9 cellular contexts compared by ENCODE assay signal in the genomic region with DNA sequence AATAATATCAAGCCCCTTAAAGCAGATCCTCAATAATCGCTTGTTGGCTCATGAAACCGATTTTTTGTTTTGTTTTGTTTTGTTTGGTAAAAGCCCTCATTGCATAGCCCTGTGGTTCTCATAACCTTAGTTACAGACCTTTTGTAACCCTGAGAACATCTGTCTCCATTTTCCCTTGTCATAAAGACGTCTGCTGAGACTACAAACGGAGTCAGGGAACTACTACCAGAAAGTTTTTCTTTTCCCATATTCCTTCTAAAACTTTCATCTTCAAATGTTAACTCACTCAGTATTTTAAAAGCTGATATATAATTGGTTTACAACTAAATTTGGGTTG. TPM values are rescaled to one million over a fixed set of nuclear protein-coding genes. Genes with fewer than 3 reads are reported as not detected.
DNase-seq lines count a peak whose midpoint lies in the region; ATAC-seq, FAIRE-seq and TF ChIP-seq lines count a peak whose summit lies in the region.
"Had no signal": no experiment of that assay in that cellular context is flagged by ENCODE, and none has a peak within 500 bp of the region (broad histone marks: within the 10 kb centered on the region; RNA-seq: fewer than 3 reads in every experiment).

No MANE protein-coding gene starts in this region.

- POLR2A ChIA-PET in K562 (lab: Yijun Ruan, JAX) = interaction anchor here (0.7 to 6.2 kb wide), 16 partner anchors 8 to 274 kb away, joined by 3 to 84 read pairs (median 8); a partner anchor contains a TSS

- intact Hi-C loops in K562 (cut with micrococcal nuclease) = loop anchor here (2.0 to 5.0 kb wide), 3 partner anchors 21 to 276 kb away; a partner anchor contains a TSS
- intact Hi-C loops in aorta (cut with DNase I) = loop anchor here (2.0 to 10.0 kb wide), 4 partner anchors 41 to 276 kb away; a partner anchor contains a TSS

- peaks cover 9% of the 10 kb centered on the region for H3K27me3 Mint-ChIP-seq in neural progenitor cell (ENCODE audit: insufficient read depth, low read depth)

- FAIRE-seq in K562 (lab: Jason Lieb, UNC) = peak; percentile 69

- peaks cover 7% of the 10 kb centered on the region for H3K36me3 Mint-ChIP-seq in neural progenitor cell

- WGBS in K562 (ENCODE audit: insufficient coverage, low coverage, missing lambda C conversion rate) = 5% methylated on average over 4 of the region's 4 CpGs
- 67 to 77% methylated on average over 4 of the region's 4 CpGs for WGBS in aorta, 2 donors

- peaks cover 61% of the 10 kb centered on the region for H3K79me2 ChIP-seq in K562 (ENCODE audit: control insufficient read depth, insufficient read depth, low read length)
- H3K79me2 ChIP-seq in neural progenitor cell (ENCODE audit: low read depth) = peaks cover 36% of the 10 kb centered on the region

- in situ Hi-C loops in K562 (cut with MboI) = no loop called here

- no peak for TF ChIP-seq POLR2A in K562 (conservative IDR thresholded peaks at IDR 0.05)

- H3K9me3 ChIP-seq in MG63 (no peaks in the 10 kb centered on the region), K562 (replicated peaks; ENCODE audit: control insufficient read depth, insufficient read depth, low read depth, low read length) (no peaks in the 10 kb centered on the region), neural progenitor cell (ENCODE audit: low read depth) (no peaks in the 10 kb centered on the region), aorta (ENCODE audit: control insufficient read depth, low read length) (no peaks in the 10 kb centered on the region)
- H3K9me3 ChIP-seq: testis had no signal

- peaks cover 40% of the 10 kb centered on the region for H3K4me1 Mint-ChIP-seq in neural progenitor cell

- H2AFZ ChIP-seq in K562 (ENCODE audit: low read depth, low read length) (peak overlapping the region; percentile 80; the same call in 1 of the 2 replicates), neural progenitor cell (replicated peaks) (no peak overlapping the region)

- CTCF ChIA-PET in K562 (lab: Yijun Ruan, JAX; ENCODE audit: low intra/inter-chr PET ratio) = interaction anchor here (1.4 kb wide), 1 partner anchor 58 kb away, joined by 6 read pairs; no protein-coding TSS in a partner anchor

- H3K27me3 ChIP-seq in MG63 (no peaks in the 10 kb centered on the region), K562 (ENCODE audit: control insufficient read depth in 2 of 2, insufficient read depth in 2 of 2, low read length in 2 of 2) (no peaks in the 10 kb centered on the region), neural progenitor cell (peaks cover 85% of the 10 kb centered on the region), aorta (ENCODE audit: control insufficient read depth in 1 of 2, insufficient read depth in 2 of 2, low read length in 1 of 2) (no peaks in the 10 kb centered on the region)
- H3K27me3 ChIP-seq: testis had no signal

- DNase-seq in DMS 273 (lab: John Stamatoyannopoulos, UW; ENCODE audit: unreplicated experiment) (peak; percentile 70), MG63 (no peak), K562 (ENCODE audit: extremely low read depth in 1 of 4, low spot score in 3 of 4) (peak in 1 of 4 experiments; percentile 56), neural progenitor cell (ENCODE audit: low spot score) (no peak), aorta (no peak), DMS114 treated with DMSO at 0.1 percent for 48 hours (lab: John Stamatoyannopoulos, UW; ENCODE audit: unreplicated experiment) (no peak), NCI-H345 treated with DMSO at 0.1 percent for 48 hours (lab: John Stamatoyannopoulos, UW; ENCODE audit: unreplicated experiment) (no peak)
- DNase-seq: testis had no signal

- peak overlapping the region; percentile 36 for H3K27ac Mint-ChIP-seq in neural progenitor cell

- H3F3A ChIP-seq in neural progenitor cell (ENCODE audit: low read depth) = peaks cover 18% of the 10 kb centered on the region

- no peak for TF ChIP-seq EP300 in K562 (IDR thresholded peaks at IDR 0.05; ENCODE audit: low read length)

- H4K20me1 ChIP-seq in K562 (replicated peaks; ENCODE audit: control insufficient read depth, insufficient read depth, low read length) (peaks cover 5% of the 10 kb centered on the region; the same call in 1 of the 2 replicates), neural progenitor cell (ENCODE audit: low read depth) (peaks cover 30% of the 10 kb centered on the region)

- H3K4me3 Mint-ChIP-seq in neural progenitor cell = peak overlapping the region; percentile 85

- H3K4me3 ChIP-seq in MG63 = peak overlapping the region; percentile 98; the same call in 1 of the 2 replicates
- H3K4me3 ChIP-seq in K562 = peak overlapping the region; percentile 89; the same call in 1 of the 2 replicates
- H3K4me3 ChIP-seq in neural progenitor cell = peak overlapping the region; percentile 96
- no peak overlapping the region for H3K4me3 ChIP-seq in aorta (ENCODE audit: low read length in 2 of 2)

- TF ChIP-seq CTCF in K562 (IDR thresholded peaks at IDR 0.05 in 2 of 3, conservative IDR thresholded peaks at IDR 0.05 in 1 of 3; ENCODE audit: insufficient read depth in 2 of 3, low read depth in 1 of 3, low read length in 3 of 3) (no peak), neural progenitor cell (IDR thresholded peaks at IDR 0.05) (no peak)

- H3K9me3 Mint-ChIP-seq in neural progenitor cell = no peaks in the 10 kb centered on the region

- H3K36me3 ChIP-seq in MG63 (peaks cover 19% of the 10 kb centered on the region), K562 (ENCODE audit: control insufficient read depth, insufficient read depth, low read length) (peaks cover 11% of the 10 kb centered on the region), neural progenitor cell (no peaks in the 10 kb centered on the region), aorta (ENCODE audit: control insufficient read depth in 1 of 2, insufficient read depth in 2 of 2, low read length in 1 of 2) (no peaks in the 10 kb centered on the region)

- BruUV-seq in K562 (replicated peaks; lab: Mats Ljungman, UMichigan) = no TSS peak

- ATAC-seq in K562 = no peak
- ATAC-seq in aorta (ENCODE audit: low FRiP score) = no peak
- no peak for ATAC-seq in GM18498 (IDR thresholded peaks at IDR 0.05; ENCODE audit: unreplicated experiment)

- H3K4me2 ChIP-seq in K562 (ENCODE audit: insufficient read depth, low read length) = peak overlapping the region; percentile 73
- H3K4me2 ChIP-seq in neural progenitor cell = peak overlapping the region; percentile 83

- H3K9me1 ChIP-seq in K562 (ENCODE audit: control insufficient read depth, insufficient read depth, low read length) = no peaks in the 10 kb centered on the region

- TF ChIP-seq RAD21 in K562 (CRISPR knock-in tag; conservative IDR thresholded peaks at IDR 0.05 in 1 of 2, IDR thresholded peaks at IDR 0.05 in 1 of 2) = no peak

- H3K27ac ChIP-seq in K562 (ENCODE audit: extremely low read depth, low read depth, low read length) (peak overlapping the region; percentile 99), neural progenitor cell (no peak overlapping the region), aorta (ENCODE audit: low read depth in 1 of 2, low read length in 2 of 2) (no peak overlapping the region)

- H3K9ac ChIP-seq in K562 (ENCODE audit: insufficient read depth in 1 of 2, low read depth in 2 of 2, low read length in 2 of 2) (peak overlapping the region in 1 of 2 experiments; percentile 99; a peak in 2 of 4 replicates), neural progenitor cell (no peak overlapping the region)

- H3K4me1 ChIP-seq in K562 (replicated peaks in 1 of 2; ENCODE audit: control insufficient read depth in 2 of 2, insufficient read depth in 2 of 2, low read length in 2 of 2) = peaks cover 38 to 43% of the 10 kb centered on the region in 2 experiments; a peak in 4 of 5 replicates
- peaks cover 7% of the 10 kb centered on the region for H3K4me1 ChIP-seq in neural progenitor cell
- H3K4me1 ChIP-seq in aorta (ENCODE audit: control insufficient read depth in 1 of 2, insufficient read depth in 2 of 2, low read length in 2 of 2) = peaks cover 0 to 2% of the 10 kb centered on the region in 2 donors

RNA-seq across cellular contexts. Expression of a gene that starts 1.3 kb away (rescaled TPM):
- total RNA-seq in MG63 (2014; rRNA removed; shearing (Covaris generic); ENCODE audit: low replicate concordance) = 5.2 and 7.0 TPM in 2 replicates
- total RNA-seq in K562 (2011; cell fraction: chromatin; rRNA removed; ENCODE audit: low replicate concordance) = 103 and 181 TPM in 2 replicates
- total RNA-seq in K562 (2011; cell fraction: nucleolus; rRNA removed) = 53.9 and 79.2 TPM in 2 replicates
- 96.2 and 106 TPM in 2 replicates for total RNA-seq in K562 (2011; cell fraction: nucleoplasm; rRNA removed)
- total RNA-seq in K562 (2014; rRNA removed) (90.3 and 90.7 TPM in 2 replicates), K562 (2014; rRNA removed; fragmentation: Illumina TruSeq; extraction: Trizol) (80.3 and 96.1 TPM in 2 replicates), K562 (2015; rRNA removed; fragmentation: Illumina TruSeq; extraction: Trizol) (68.9 and 78.4 TPM in 2 replicates), K562 (2021) (384 and 454 TPM in 2 replicates), neural progenitor cell (ENCODE audit: low replicate concordance) (15.1 and 19.6 TPM in 2 replicates), aorta (100 to 1,000 TPM in 1 of 2 donors, 10 to 100 TPM in 1; 98.6 to 111 TPM)
- polyA plus RNA-seq in K562 (2011; rRNA removed) (135 and 147 TPM in 2 replicates), K562 (2014; fragmentation: Illumina TruSeq; extraction: Trizol) (711 and 815 TPM in 2 replicates), K562 (2014; fragmentation: Nextera tagmentation; extraction: Ambion mirVana) (100 to 1,000 TPM in 1 of 2 experiments, 10 to 100 TPM in 1; 87.2 to 141 TPM), K562 (2014; rRNA removed) (331 and 380 TPM in 2 replicates), aorta (100 to 1,000 TPM; 132 to 350 TPM)
- 19.4 and 46.5 TPM in 2 replicates for polyA plus RNA-seq in K562 (2011; cell fraction: cytosol; rRNA removed)
- 41.5 and 53.7 TPM in 2 replicates for polyA plus RNA-seq in K562 (2011; cell fraction: nucleus; rRNA removed)
- 595 and 725 TPM in 2 replicates for polyA plus RNA-seq in K562 (2012)
- polyA minus RNA-seq in K562 (2011; rRNA and poly(A)+ RNA removed) = 117 and 146 TPM in 2 replicates
- polyA minus RNA-seq in K562 (2011; cell fraction: cytosol; rRNA and poly(A)+ RNA removed) = 105 and 106 TPM in 2 replicates
- polyA minus RNA-seq in K562 (2011; cell fraction: nucleus; rRNA and poly(A)+ RNA removed) = 31.2 and 52.8 TPM in 2 replicates

RNA-seq across cellular contexts. Expression of a gene that starts 43.8 kb away (rescaled TPM):
- total RNA-seq in MG63 (2014; rRNA removed; shearing (Covaris generic); ENCODE audit: low replicate concordance) = not detected in 2 replicates
- total RNA-seq in K562 (2011; cell fraction: chromatin; rRNA removed; ENCODE audit: low replicate concordance) = 11.3 and 87.8 TPM in 2 replicates
- 10.7 and 21.2 TPM in 2 replicates for total RNA-seq in K562 (2011; cell fraction: nucleolus; rRNA removed)
- 28.6 and 33.8 TPM in 2 replicates for total RNA-seq in K562 (2011; cell fraction: nucleoplasm; rRNA removed)
- total RNA-seq in K562 (2014; rRNA removed) (107 and 116 TPM in 2 replicates), K562 (2014; rRNA removed; fragmentation: Illumina TruSeq; extraction: Trizol) (182 and 209 TPM in 2 replicates), K562 (2015; rRNA removed; fragmentation: Illumina TruSeq; extraction: Trizol) (54.3 and 56.3 TPM in 2 replicates), K562 (2021) (101 and 104 TPM in 2 replicates), neural progenitor cell (ENCODE audit: low replicate concordance) (not detected in 2 replicates), aorta (under 1 TPM in 1 of 2 donors, not detected in 1; 0.93 TPM)
- polyA plus RNA-seq in K562 (2011; rRNA removed) (104 and 197 TPM in 2 replicates), K562 (2014; fragmentation: Illumina TruSeq; extraction: Trizol) (183 and 258 TPM in 2 replicates), K562 (2014; fragmentation: Nextera tagmentation; extraction: Ambion mirVana) (100 to 1,000 TPM; 110 to 156 TPM), K562 (2014; rRNA removed) (124 and 137 TPM in 2 replicates), aorta (not detected)
- polyA plus RNA-seq in K562 (2011; cell fraction: cytosol; rRNA removed) = 25.0 and 35.1 TPM in 2 replicates
- 20.7 and 23.5 TPM in 2 replicates for polyA plus RNA-seq in K562 (2011; cell fraction: nucleus; rRNA removed)
- 22.3 and 42.9 TPM in 2 replicates for polyA plus RNA-seq in K562 (2012)
- polyA minus RNA-seq in K562 (2011; rRNA and poly(A)+ RNA removed) = 106 and 117 TPM in 2 replicates
- polyA minus RNA-seq in K562 (2011; cell fraction: cytosol; rRNA and poly(A)+ RNA removed) = 22.3 and 41.9 TPM in 2 replicates
- 10.1 and 16.6 TPM in 2 replicates for polyA minus RNA-seq in K562 (2011; cell fraction: nucleus; rRNA and poly(A)+ RNA removed)

RNA-seq across cellular contexts. Expression of a gene that starts 59.5 kb away (rescaled TPM):
- 16.1 and 33.5 TPM in 2 replicates for total RNA-seq in MG63 (2014; rRNA removed; shearing (Covaris generic); ENCODE audit: low replicate concordance)
- total RNA-seq in K562 (2011; cell fraction: chromatin; rRNA removed; ENCODE audit: low replicate concordance) = 9.3 and 20.1 TPM in 2 replicates
- total RNA-seq in K562 (2011; cell fraction: nucleolus; rRNA removed) = 6.6 and 6.7 TPM in 2 replicates
- total RNA-seq in K562 (2011; cell fraction: nucleoplasm; rRNA removed) = 8.8 and 9.2 TPM in 2 replicates
- 16.2 and 16.7 TPM in 2 replicates for total RNA-seq in K562 (2014; rRNA removed)
- total RNA-seq in K562 (2014; rRNA removed; fragmentation: Illumina TruSeq; extraction: Trizol) = 16.2 and 18.4 TPM in 2 replicates
- total RNA-seq in K562 (2015; rRNA removed; fragmentation: Illumina TruSeq; extraction: Trizol) = 22.4 and 22.9 TPM in 2 replicates
- 12.2 and 12.5 TPM in 2 replicates for total RNA-seq in K562 (2021)
- polyA plus RNA-seq in K562 (2011; rRNA removed) = 14.2 and 16.3 TPM in 2 replicates
- polyA plus RNA-seq in K562 (2011; cell fraction: cytosol; rRNA removed) = 8.2 and 12.4 TPM in 2 replicates
- polyA plus RNA-seq in K562 (2011; cell fraction: nucleus; rRNA removed) = 10.3 and 14.4 TPM in 2 replicates
- polyA plus RNA-seq in K562 (2012) = 8.9 and 10.4 TPM in 2 replicates
- 17.2 and 20.0 TPM in 2 replicates for polyA plus RNA-seq in K562 (2014; fragmentation: Illumina TruSeq; extraction: Trizol)
- 10 to 100 TPM in 1 of 2 experiments, 1 to 10 TPM in 1; 5.6 to 12.8 TPM for polyA plus RNA-seq in K562 (2014; fragmentation: Nextera tagmentation; extraction: Ambion mirVana)
- polyA plus RNA-seq in K562 (2014; rRNA removed) = 17.2 and 18.4 TPM in 2 replicates
- 23.2 and 23.8 TPM in 2 replicates for polyA minus RNA-seq in K562 (2011; rRNA and poly(A)+ RNA removed)
- 5.8 and 8.6 TPM in 2 replicates for polyA minus RNA-seq in K562 (2011; cell fraction: cytosol; rRNA and poly(A)+ RNA removed)
- polyA minus RNA-seq in K562 (2011; cell fraction: nucleus; rRNA and poly(A)+ RNA removed) = 5.1 and 8.1 TPM in 2 replicates
- 5.7 and 9.9 TPM in 2 replicates for total RNA-seq in neural progenitor cell (ENCODE audit: low replicate concordance)
- total RNA-seq in aorta = 10 to 100 TPM in 1 of 2 donors, 1 to 10 TPM in 1; 9.6 to 10.7 TPM
- 1 to 10 TPM; 5.5 to 7.5 TPM for polyA plus RNA-seq in aorta

Comparison
In these comparisons a context has a peak if more than half of its experiments do, and no peak if none do; other contexts are left out.
1. H3K4me3 ChIP-seq: peak in MG63 (single experiment), K562 (single experiment) and neural progenitor cell (single experiment); none in aorta (0 of 2).
2. RNA of a gene that starts 43.8 kb away (total RNA-seq): 10.7 to 209 TPM in K562; 0.93 TPM in aorta, not detected in MG63 and not detected in neural progenitor cell; every median in the first group is over 4 times any median in the second.